1 cellular context compared by ENCODE assay signal in the genomic region with DNA sequence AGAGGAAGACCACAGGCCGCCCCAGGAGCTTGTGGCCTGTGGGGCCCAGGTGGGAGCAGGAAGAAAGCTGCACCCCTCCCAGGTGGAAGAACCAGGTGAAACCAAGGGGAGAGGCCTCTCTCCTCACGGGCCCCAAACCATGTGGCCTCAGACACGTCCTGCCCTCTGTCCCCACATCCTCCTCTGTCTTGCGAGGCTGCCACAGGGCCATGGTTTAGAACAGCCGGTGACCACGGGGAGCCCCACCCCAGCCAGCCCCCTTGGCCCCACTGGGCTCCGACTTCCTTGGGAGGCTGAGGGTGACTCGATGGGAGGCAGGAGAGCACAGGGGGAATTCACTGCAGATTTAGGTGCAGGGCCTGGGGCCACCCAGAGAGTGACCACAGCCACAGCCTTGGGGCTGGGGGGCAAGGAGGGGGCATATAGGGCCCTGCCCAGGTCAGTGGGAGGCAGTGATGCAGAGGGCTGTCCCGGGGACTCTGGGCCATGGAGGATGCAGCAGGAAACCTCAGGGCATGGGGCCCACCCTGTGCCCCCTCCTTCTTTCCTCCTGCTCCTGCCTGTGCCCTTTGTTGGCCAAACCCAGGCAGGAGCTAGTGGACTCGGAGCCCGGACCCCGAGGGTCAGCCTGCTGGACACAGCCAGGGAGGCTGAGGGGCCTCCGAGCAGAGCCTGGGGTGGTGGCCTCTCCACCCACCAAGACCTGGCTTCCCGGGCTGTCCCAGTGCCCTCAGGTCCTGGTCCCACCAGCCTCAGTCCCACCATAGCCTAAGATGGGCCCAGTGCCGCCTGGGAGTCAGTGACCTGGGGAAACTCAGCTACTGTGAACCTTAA.
TF ChIP-seq lines count a peak whose summit lies in the region.

No MANE protein-coding gene starts in this region.

TF ChIP-seq in GM23338, 12 proteins besides CTCF, POLR2A, EP300 and RAD21 (continued from another document):
- TF ChIP-seq CREB1 (CRISPR knock-in tag; IDR thresholded peaks at IDR 0.05; ENCODE audit: low read depth) (no peak), NANOG (IDR thresholded peaks at IDR 0.05; ENCODE audit: borderline replicate concordance) (no peak)
